In genomic region chr10:61883376-61883997, GRCh38 we compare ENCODE assay signal across 21 cellular contexts. TPM values are rescaled to one million over a fixed set of nuclear protein-coding genes. Genes with fewer than 3 reads are reported as not detected.
DNase-seq lines count a peak whose midpoint lies in the region; ATAC-seq and TF ChIP-seq lines count a peak whose summit lies in the region.
"Had no signal": no experiment of that assay in that cellular context is flagged by ENCODE, and none has a peak within 500 bp of the region (broad histone marks: within the 10 kb centered on the region; RNA-seq: fewer than 3 reads in every experiment).

No MANE protein-coding gene starts in this region.

- peaks cover 5% of the 10 kb centered on the region for H3K9me3 Mint-ChIP-seq in activated T-cell treated with anti-CD3 and anti-CD28 coated beads, Interleukin-2, amount 50 U/mL, for 24 hours
- no peaks in the 10 kb centered on the region for H3K9me3 Mint-ChIP-seq in HFFc6
- H3K9me3 Mint-ChIP-seq in activated naive CD8-positive, alpha-beta T cell (ENCODE audit: low read depth): no peaks in the 10 kb centered on the region
- H3K9me3 Mint-ChIP-seq in stimulated activated memory B cell treated with anti-CD40 and anti-IgM and Interleukin-4, amounts not matched to agents 10 μg/mL and 1 μg/mL and 100 μg/mL, for 72 hours: no peaks in the 10 kb centered on the region
- H3K9me3 Mint-ChIP-seq: brain had no signal

- H3K27me3 Mint-ChIP-seq in activated T-cell treated with anti-CD3 and anti-CD28 coated beads, Interleukin-2, amount 50 U/mL, for 24 hours: no peaks in the 10 kb centered on the region
- H3K27me3 Mint-ChIP-seq in HFFc6 (ENCODE audit: insufficient read depth): no peaks in the 10 kb centered on the region
- no peaks in the 10 kb centered on the region for H3K27me3 Mint-ChIP-seq in activated naive CD8-positive, alpha-beta T cell
- H3K27me3 Mint-ChIP-seq in stimulated activated memory B cell treated with anti-CD40 and anti-IgM and Interleukin-4, amounts not matched to agents 10 μg/mL and 1 μg/mL and 100 μg/mL, for 72 hours: no peaks in the 10 kb centered on the region
- H3K27me3 Mint-ChIP-seq: brain had no signal

- DNase-seq in activated T-cell treated with anti-CD3 and anti-CD28 coated beads, Interleukin-2, amount 50 U/mL, for 24 hours: no peak
- DNase-seq in activated T-cell treated with anti-CD3 and anti-CD28 coated beads, Interleukin-2, amount 50 U/mL, for 48 hours: no peak
- no peak for DNase-seq in HFFc6
- no peak for DNase-seq in GM19240 (ENCODE audit: insufficient read length, low spot score)
- no peak for DNase-seq in central memory CD4-positive, alpha-beta T cell
- DNase-seq in mesenteric fat pad (ENCODE audit: low spot score): no peak
- DNase-seq: DMS79 treated with DMSO at 0.1 percent for 48 hours; effector CD4-positive, alpha-beta T cell; Karpas-422; left lung; NCI-H1105 treated with DMSO at 0.1 percent for 48 hours; NCI-H2081 treated with DMSO at 0.1 percent for 48 hours; NCI-H345; NCI-H82; SHP77; uterus had no signal

- H3K27ac Mint-ChIP-seq in activated T-cell treated with anti-CD3 and anti-CD28 coated beads, Interleukin-2, amount 50 U/mL, for 24 hours: peak overlapping the region; percentile 94
- peak overlapping the region; percentile 50; the same call in 1 of the 2 replicates for H3K27ac Mint-ChIP-seq in HFFc6
- H3K27ac Mint-ChIP-seq in activated naive CD8-positive, alpha-beta T cell: peak overlapping the region; percentile 95
- peak overlapping the region; percentile 71 for H3K27ac Mint-ChIP-seq in stimulated activated memory B cell treated with anti-CD40 and anti-IgM and Interleukin-4, amounts not matched to agents 10 μg/mL and 1 μg/mL and 100 μg/mL, for 72 hours
- H3K27ac Mint-ChIP-seq: brain; naive thymus-derived CD4-positive, alpha-beta T cell had no signal

- peaks cover 40% of the 10 kb centered on the region for H3K4me1 Mint-ChIP-seq in activated T-cell treated with anti-CD3 and anti-CD28 coated beads, Interleukin-2, amount 50 U/mL, for 24 hours (ENCODE audit: low read depth)
- peaks cover 23% of the 10 kb centered on the region for H3K4me1 Mint-ChIP-seq in HFFc6 (ENCODE audit: low read depth)
- H3K4me1 Mint-ChIP-seq in activated naive CD8-positive, alpha-beta T cell (ENCODE audit: low read depth): peaks cover 19% of the 10 kb centered on the region
- peaks cover 24% of the 10 kb centered on the region for H3K4me1 Mint-ChIP-seq in stimulated activated memory B cell treated with anti-CD40 and anti-IgM and Interleukin-4, amounts not matched to agents 10 μg/mL and 1 μg/mL and 100 μg/mL, for 72 hours

- TF ChIP-seq CTCF in HFFc6 (IDR thresholded peaks at IDR 0.05): no peak

- H3K36me3 Mint-ChIP-seq in activated T-cell treated with anti-CD3 and anti-CD28 coated beads, Interleukin-2, amount 50 U/mL, for 24 hours (ENCODE audit: low read depth): no peaks in the 10 kb centered on the region
- H3K36me3 Mint-ChIP-seq in HFFc6 (ENCODE audit: low read depth): peaks cover 4% of the 10 kb centered on the region; the same call in 1 of the 2 replicates
- no peaks in the 10 kb centered on the region for H3K36me3 Mint-ChIP-seq in activated naive CD8-positive, alpha-beta T cell
- H3K36me3 Mint-ChIP-seq in stimulated activated memory B cell treated with anti-CD40 and anti-IgM and Interleukin-4, amounts not matched to agents 10 μg/mL and 1 μg/mL and 100 μg/mL, for 72 hours: peaks cover 5% of the 10 kb centered on the region
- H3K36me3 Mint-ChIP-seq: brain had no signal

- ATAC-seq in stimulated activated memory B cell treated with anti-CD40 and anti-IgM and Interleukin-4, amounts not matched to agents 10 μg/mL and 1 μg/mL and 100 μg/mL, for 72 hours: peak; percentile 50
- ATAC-seq: HCT116; left lung; naive thymus-derived CD4-positive, alpha-beta T cell had no signal

- H3K4me3 Mint-ChIP-seq in activated T-cell treated with anti-CD3 and anti-CD28 coated beads, Interleukin-2, amount 50 U/mL, for 24 hours: peak overlapping the region; percentile 47
- no peak overlapping the region for H3K4me3 Mint-ChIP-seq in HFFc6
- no peak overlapping the region for H3K4me3 Mint-ChIP-seq in activated naive CD8-positive, alpha-beta T cell
- no peak overlapping the region for H3K4me3 Mint-ChIP-seq in stimulated activated memory B cell treated with anti-CD40 and anti-IgM and Interleukin-4, amounts not matched to agents 10 μg/mL and 1 μg/mL and 100 μg/mL, for 72 hours
- H3K4me3 Mint-ChIP-seq: brain; naive thymus-derived CD4-positive, alpha-beta T cell had no signal

RNA-seq across cellular contexts. Expression of gene ARID5B, which starts 18.0 kb away (rescaled TPM):
- total RNA-seq in HFFc6 (2021; fragmentation: NEBNext Ultra II Directional; extraction: Animal tissue kit (Norgen Biotek cat#: 25700)): 100 to 1,000 TPM; 102 to 142 (median 131) TPM
- 126 TPM for total RNA-seq in mesenteric fat pad
